Comparison of ENCODE assay signal across 11 cellular contexts in genomic region chr7:47690902-47691558, GRCh38.
DNase-seq lines count a peak whose midpoint lies in the region; ATAC-seq and TF ChIP-seq lines count a peak whose summit lies in the region.
"Had no signal": no experiment of that assay in that cellular context is flagged by ENCODE, and none has a peak within 500 bp of the region (broad histone marks: within the 10 kb centered on the region; RNA-seq: fewer than 3 reads in every experiment).

No MANE protein-coding gene starts in this region.

- no peaks in the 10 kb centered on the region for H3K27me3 ChIP-seq in AG04450 (ENCODE audit: control insufficient read depth, insufficient read depth, low read length)

- no peak for TF ChIP-seq CTCF in AG04450 (IDR thresholded peaks at IDR 0.05; ENCODE audit: low read depth, low read length)
- TF ChIP-seq CTCF in neural crest cell (conservative IDR thresholded peaks at IDR 0.05): no peak

- no peaks in the 10 kb centered on the region for H3K9me3 Mint-ChIP-seq in neural crest cell
- H3K9me3 Mint-ChIP-seq in effector memory CD8-positive, alpha-beta T cell: no peaks in the 10 kb centered on the region
- H3K9me3 Mint-ChIP-seq: activated T-helper 1 cell treated with anti-CD3 and anti-CD28 coated beads, Interleukin-12 subunit alpha, Interleukin-12 subunit beta, Interleukin-2, Interleukin-4 antibody, amounts not matched to agents 30 ng/mL and 10 ng/mL and 1 ng/mL, durations not matched to agents 14 hours and 24 hours and 36 hours; dendritic cell treated with granulocyte-macrophage colony-stimulating factor and Interleukin-4, amounts not matched to agents 40 ng/mL and 50 ng/mL, for 4 days had no signal

- no peak for ATAC-seq in HG03342 (IDR thresholded peaks at IDR 0.05; ENCODE audit: unreplicated experiment)
- ATAC-seq in GM19351 (IDR thresholded peaks at IDR 0.05; ENCODE audit: unreplicated experiment): no peak
- no peak for ATAC-seq in effector memory CD8-positive, alpha-beta T cell (replicated peaks)

- no peaks in the 10 kb centered on the region for H3K27me3 Mint-ChIP-seq in neural crest cell (ENCODE audit: low read depth)
- peaks cover 0 to 9% of the 10 kb centered on the region in 2 donors for H3K27me3 Mint-ChIP-seq in effector memory CD8-positive, alpha-beta T cell
- H3K27me3 Mint-ChIP-seq: B cell; dendritic cell treated with granulocyte-macrophage colony-stimulating factor and Interleukin-4, amounts not matched to agents 40 ng/mL and 50 ng/mL, for 4 days had no signal

- H3K9me3 ChIP-seq in AG04450 (ENCODE audit: control insufficient read depth, insufficient read depth, low read length): no peaks in the 10 kb centered on the region

- peak; percentile 48 for DNase-seq in AG04450 (ENCODE audit: low read depth, low spot score)
- DNase-seq in M059J (ENCODE audit: low read depth): peak; percentile 69
- DNase-seq in dedifferentiated amniotic fluid mesenchymal stem cell (ENCODE audit: extremely low spot score): peak; percentile 40
- no peak for DNase-seq in neural crest cell (ENCODE audit: low read depth, low spot score)
- DNase-seq in effector memory CD8-positive, alpha-beta T cell: no peak
- DNase-seq in ecto neural progenitor cell (ENCODE audit: low spot score): no peak

- no peak overlapping the region for H3K4me3 Mint-ChIP-seq in neural crest cell
- H3K4me3 Mint-ChIP-seq in effector memory CD8-positive, alpha-beta T cell: no peak overlapping the region
- H3K4me3 Mint-ChIP-seq: activated T-helper 1 cell treated with anti-CD3 and anti-CD28 coated beads, Interleukin-12 subunit alpha, Interleukin-12 subunit beta, Interleukin-2, Interleukin-4 antibody, amounts not matched to agents 30 ng/mL and 10 ng/mL and 1 ng/mL, durations not matched to agents 14 hours and 24 hours and 36 hours; B cell; dendritic cell treated with granulocyte-macrophage colony-stimulating factor and Interleukin-4, amounts not matched to agents 40 ng/mL and 50 ng/mL, for 4 days had no signal

- peak overlapping the region; percentile 11 for H3K27ac ChIP-seq in AG04450 (ENCODE audit: low read depth, low read length)

- POLR2A ChIA-PET in AG04450 (lab: Yijun Ruan, JAX): interaction anchor here (0.7 kb wide), 1 partner anchor 119 kb away, joined by 4 read pairs; no protein-coding TSS in a partner anchor

- H3K36me3 Mint-ChIP-seq in neural crest cell (ENCODE audit: low read depth): no peaks in the 10 kb centered on the region
- H3K36me3 Mint-ChIP-seq in effector memory CD8-positive, alpha-beta T cell (ENCODE audit: insufficient read depth): no peaks in the 10 kb centered on the region

- no peak overlapping the region for H3K4me3 ChIP-seq in AG04450 (ENCODE audit: low read depth, low read length)

- CTCF ChIA-PET in AG04450 (lab: Charles Lee): no interaction called here

- H3K4me1 Mint-ChIP-seq in neural crest cell: peaks cover 35% of the 10 kb centered on the region
- no peaks in the 10 kb centered on the region for H3K4me1 Mint-ChIP-seq in effector memory CD8-positive, alpha-beta T cell (ENCODE audit: low read depth in 2 of 2)

- peak overlapping the region; percentile 92 for H3K27ac Mint-ChIP-seq in neural crest cell (ENCODE audit: unreplicated experiment)
- H3K27ac Mint-ChIP-seq in effector memory CD8-positive, alpha-beta T cell: no peak overlapping the region
- H3K27ac Mint-ChIP-seq: activated T-helper 1 cell treated with anti-CD3 and anti-CD28 coated beads, Interleukin-12 subunit alpha, Interleukin-12 subunit beta, Interleukin-2, Interleukin-4 antibody, amounts not matched to agents 30 ng/mL and 10 ng/mL and 1 ng/mL, durations not matched to agents 14 hours and 24 hours and 36 hours; B cell; dendritic cell treated with granulocyte-macrophage colony-stimulating factor and Interleukin-4, amounts not matched to agents 40 ng/mL and 50 ng/mL, for 4 days had no signal

Comparison
In these comparisons a context has a peak if more than half of its experiments do, and no peak if none do; other contexts are left out.
1. DNase-seq: peak in AG04450 (single experiment), M059J (single experiment) and dedifferentiated amniotic fluid mesenchymal stem cell (single experiment); none in neural crest cell (single experiment), effector memory CD8-positive, alpha-beta T cell (0 of 3) and ecto neural progenitor cell (single experiment).